In the genomic region with DNA sequence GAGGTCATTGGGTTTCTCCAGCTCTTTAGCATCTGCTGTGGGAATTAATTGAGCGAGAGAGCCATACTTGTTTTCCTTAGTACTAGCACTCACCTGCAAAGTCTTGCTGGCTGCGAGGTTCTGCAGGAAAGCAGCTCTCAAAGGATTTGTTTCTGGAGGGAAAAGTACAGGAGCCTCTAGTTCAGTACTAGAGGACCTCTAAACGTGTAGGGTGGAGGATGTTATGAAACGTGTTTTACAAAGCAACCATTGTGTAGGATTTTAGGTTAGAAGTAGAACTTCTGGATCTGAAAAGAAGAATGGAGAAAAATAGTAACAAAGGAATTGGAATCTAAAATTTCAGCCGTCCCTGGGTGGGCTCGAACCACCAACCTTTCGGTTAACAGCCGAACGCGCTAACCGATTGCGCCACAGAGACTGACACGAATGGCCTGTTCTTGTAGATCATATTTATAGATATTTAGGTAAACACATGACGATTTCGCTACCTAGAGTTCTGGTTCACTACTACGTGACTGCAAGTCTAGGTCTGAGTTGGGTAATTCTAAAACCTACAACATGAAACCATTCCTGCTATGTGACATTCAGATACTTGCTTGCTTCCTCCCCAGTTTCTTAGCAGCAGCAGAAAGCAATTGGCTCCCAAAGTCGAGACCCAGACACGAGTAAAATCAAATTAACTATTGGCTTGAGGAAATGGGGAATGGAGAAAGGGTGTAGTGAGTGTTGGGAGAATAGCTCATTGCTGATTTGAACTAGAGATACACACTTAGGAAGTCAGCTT, we compare ENCODE assay signal across 8 cellular contexts.
A peak's percentile ranks its signal among the peaks of the same experiment; 100 is the strongest.
DNase-seq lines count a peak whose midpoint lies in the region; ATAC-seq and TF ChIP-seq lines count a peak whose summit lies in the region.

No MANE protein-coding gene starts in this region.

- WGBS in heart left ventricle, 4 donors = 21 to 36% (median 31%) methylated on average over 18 of the region's 18 CpGs

- no peaks in the 10 kb centered on the region for H3K9me3 ChIP-seq in heart left ventricle

- DNase-seq in SK-MEL-5 (ENCODE audit: low read depth, low spot score) = peak; percentile 78
- peak; percentile 59 for DNase-seq in fibroblast of peridontal ligament (ENCODE audit: extremely low read depth)
- peak; percentile 57 for DNase-seq in stimulated activated CD4-positive, alpha-beta T cell treated with anti-CD3 and anti-CD28 coated beads, Interleukin-1b, Interleukin-23, amount 100 ng/mL, for 48 hours
- no peak for DNase-seq in germinal center (ENCODE audit: low spot score)
- DNase-seq in NCI-H1694 (lab: John Stamatoyannopoulos, UW) = no peak
- DNase-seq in heart left ventricle = no peak

- no peak for TF ChIP-seq CTCF in heart left ventricle (IDR thresholded peaks at IDR 0.05)

- H3K27ac ChIP-seq in heart left ventricle = no peak overlapping the region

- H3K36me3 ChIP-seq in heart left ventricle = no peaks in the 10 kb centered on the region

- peak; percentile 55 for ATAC-seq in GM18858 (IDR thresholded peaks at IDR 0.05; ENCODE audit: unreplicated experiment)
- ATAC-seq in HG02588 (IDR thresholded peaks at IDR 0.05; ENCODE audit: unreplicated experiment) = no peak
- no peak for ATAC-seq in heart left ventricle

- peaks cover 0 to 42% (median 14%) of the 10 kb centered on the region in 9 donors for H3K27me3 ChIP-seq in heart left ventricle

- no peak overlapping the region for H3K4me3 ChIP-seq in heart left ventricle

- no peak for TF ChIP-seq POLR2A in heart left ventricle (IDR thresholded peaks at IDR 0.05)

- peaks cover 0 to 3% (median 0%) of the 10 kb centered on the region in 12 donors for H3K4me1 ChIP-seq in heart left ventricle

- in situ Hi-C loops in SK-MEL-5 (cut with HindIII; ENCODE audit: low pct_unique_long_range_greater_than_20kb, low sequenced_read_pairs) = no loop called here

- intact Hi-C loops in heart left ventricle (cut with DNase I) = no loop called here

Comparison
In these comparisons a context has a peak if more than half of its experiments do, and no peak if none do; other contexts are left out.
1. DNase-seq: peak in SK-MEL-5 (single experiment), fibroblast of peridontal ligament (single experiment) and stimulated activated CD4-positive, alpha-beta T cell treated with anti-CD3 and anti-CD28 coated beads, Interleukin-1b, Interleukin-23, amount 100 ng/mL, for 48 hours (single experiment); none in germinal center (single experiment), NCI-H1694 (single experiment) and heart left ventricle (0 of 5).